Comparison of ENCODE assay signal across 12 cellular contexts in genomic region chr7:128239126-128239525, GRCh38. TPM values are rescaled to one million over a fixed set of nuclear protein-coding genes. Genes with fewer than 3 reads are reported as not detected.
"Had no signal": no experiment of that assay in that cellular context is flagged by ENCODE, and none has a peak within 500 bp of the region (broad histone marks: within the 10 kb centered on the region; RNA-seq: fewer than 3 reads in every experiment).

No MANE protein-coding gene starts in this region.

RNA-seq across cellular contexts. Expression of gene LEP, which starts 2.0 kb away (rescaled TPM):
- total RNA-seq: activated CD4-positive, alpha-beta memory T cell treated with anti-CD3 and anti-CD28 coated beads, Interleukin-2, amount 10 ng/mL, durations not matched to agents 7 days and 5 days; activated CD4-positive, alpha-beta T cell treated with anti-CD3 and anti-CD28 coated beads for 36 hours; activated CD4-positive, alpha-beta T cell treated with anti-CD3 and anti-CD28 coated beads, Interleukin-2, amount 10 ng/mL, durations not matched to agents 7 days and 5 days; activated CD8-positive, alpha-beta memory T cell treated with anti-CD3 and anti-CD28 coated beads, Interleukin-2, amount 10 ng/mL, durations not matched to agents 7 days and 5 days; activated CD8-positive, alpha-beta T cell treated with anti-CD3 and anti-CD28 coated beads, Interleukin-2, amount 10 ng/mL, durations not matched to agents 7 days and 5 days; activated naive CD8-positive, alpha-beta T cell treated with anti-CD3 and anti-CD28 coated beads, Interleukin-2, amount 10 ng/mL, durations not matched to agents 7 days and 5 days; activated T-helper 2 cell treated with anti-CD3 and anti-CD28 coated beads, Interferon-gamma antibody, Interleukin-2, Interleukin-4, amounts not matched to agents 10 μg/mL and 5 μg/mL and 100 μg/mL, durations not matched to agents 14 hours and 24 hours and 36 hours; ascending aorta; cardiac muscle cell; T-helper 17 cell; T-helper 2 cell treated with Interferon-gamma antibody and Interleukin-4, amounts not matched to agents 100 ng/mL and 5 ng/mL, for 36 hours; WTC11 had no signal
- polyA plus RNA-seq: cardiac muscle cell had no signal
